In the genomic region with DNA sequence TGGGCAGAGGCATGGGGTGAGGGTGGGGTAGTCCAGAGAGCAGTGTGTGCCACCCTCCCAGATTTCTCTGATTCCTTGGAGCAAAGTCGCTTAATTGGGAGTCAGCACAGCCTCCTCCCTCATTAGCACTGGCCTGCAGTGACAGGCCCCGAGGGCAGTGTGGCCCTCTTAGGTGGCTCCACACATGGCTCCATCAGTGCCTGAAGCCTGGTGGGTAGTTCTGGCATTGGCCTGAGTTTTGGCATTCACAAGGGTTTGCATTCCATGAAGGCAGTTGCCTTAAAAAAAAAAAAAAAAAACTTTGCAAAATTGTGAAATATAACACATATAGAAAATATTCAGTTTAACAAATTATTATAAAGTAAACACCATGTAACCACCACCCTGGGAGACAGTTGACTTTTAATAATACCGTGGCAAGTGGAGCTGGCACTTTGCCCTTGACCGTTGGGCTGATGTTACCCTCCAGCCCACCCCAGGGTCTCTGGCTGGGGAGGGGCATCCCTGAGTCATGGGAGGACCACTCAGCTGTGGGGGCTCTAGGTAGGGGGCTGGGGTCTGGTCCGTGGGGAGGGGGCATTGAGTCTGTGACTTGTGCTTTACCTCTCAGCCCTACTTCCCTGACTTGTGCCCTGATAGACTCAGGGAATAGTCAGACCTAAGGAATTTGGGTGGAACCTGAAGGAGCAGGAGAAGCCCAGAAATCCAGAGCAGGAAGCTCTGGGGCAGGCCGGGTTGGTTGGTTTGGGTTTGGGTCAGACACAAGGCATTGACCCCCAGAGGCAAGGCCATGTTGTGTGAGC, we compare ENCODE assay signal across 24 cellular contexts. TPM values are rescaled to one million over a fixed set of nuclear protein-coding genes. Genes with fewer than 3 reads are reported as not detected.
A peak's percentile ranks its signal among the peaks of the same experiment; 100 is the strongest.
DNase-seq lines count a peak whose midpoint lies in the region; ATAC-seq and TF ChIP-seq lines count a peak whose summit lies in the region.
"Had no signal": no experiment of that assay in that cellular context is flagged by ENCODE, and none has a peak within 500 bp of the region (broad histone marks: within the 10 kb centered on the region; RNA-seq: fewer than 3 reads in every experiment).

No MANE protein-coding gene starts in this region.

- no peaks in the 10 kb centered on the region for H3K4me1 Mint-ChIP-seq in T-helper 2 cell treated with Interferon-gamma antibody and Interleukin-4, amounts not matched to agents 5 μg/mL and 100 μg/mL, for 36 hours (ENCODE audit: low read depth)
- H3K4me1 Mint-ChIP-seq: activated naive CD4-positive, alpha-beta T cell treated with anti-CD3 and anti-CD28 coated beads, Interleukin-2, amount 50 U/mL, for 24 hours; neural progenitor cell had no signal

- TF ChIP-seq CTCF in heart right ventricle (IDR thresholded peaks at IDR 0.05) (no peak), right lobe of liver (IDR thresholded peaks at IDR 0.05) (no peak)

- no peak overlapping the region for H3K4me3 ChIP-seq in heart right ventricle
- H3K4me3 ChIP-seq in aorta (ENCODE audit: low read length in 2 of 2): no peak overlapping the region
- H3K4me3 ChIP-seq in right lobe of liver: no peak overlapping the region
- H3K4me3 ChIP-seq: body of pancreas, coronary artery, gastroesophageal sphincter, neural progenitor cell had no signal

- H3K9me3 Mint-ChIP-seq in T-helper 2 cell treated with Interferon-gamma antibody and Interleukin-4, amounts not matched to agents 5 μg/mL and 100 μg/mL, for 36 hours: peaks cover 12% of the 10 kb centered on the region
- H3K9me3 Mint-ChIP-seq: activated naive CD4-positive, alpha-beta T cell treated with anti-CD3 and anti-CD28 coated beads, Interleukin-2, amount 50 U/mL, for 24 hours had no signal

- H3K27me3 Mint-ChIP-seq in T-helper 2 cell treated with Interferon-gamma antibody and Interleukin-4, amounts not matched to agents 5 μg/mL and 100 μg/mL, for 36 hours (ENCODE audit: low read depth): peaks cover 11% of the 10 kb centered on the region

- no peaks in the 10 kb centered on the region for H3K36me3 Mint-ChIP-seq in T-helper 2 cell treated with Interferon-gamma antibody and Interleukin-4, amounts not matched to agents 5 μg/mL and 100 μg/mL, for 36 hours (ENCODE audit: low read depth)
- H3K36me3 Mint-ChIP-seq: activated naive CD4-positive, alpha-beta T cell treated with anti-CD3 and anti-CD28 coated beads, Interleukin-2, amount 50 U/mL, for 24 hours; CD8-positive, alpha-beta T cell; neural progenitor cell had no signal

- H3K4me1 ChIP-seq in heart right ventricle: no peaks in the 10 kb centered on the region
- H3K4me1 ChIP-seq in aorta (ENCODE audit: control insufficient read depth in 1 of 2, insufficient read depth in 2 of 2, low read length in 2 of 2): no peaks in the 10 kb centered on the region
- H3K4me1 ChIP-seq in right lobe of liver: no peaks in the 10 kb centered on the region
- H3K4me1 ChIP-seq: body of pancreas, gastroesophageal sphincter, neural progenitor cell had no signal

- 72 to 75% methylated on average over 6 of the region's 6 CpGs for WGBS in heart right ventricle, 2 donors
- WGBS in aorta, 2 donors: 60 to 63% methylated on average over 6 of the region's 6 CpGs
- 83% methylated on average over 2 of the region's 6 CpGs for WGBS in right lobe of liver (ENCODE audit: insufficient coverage, low coverage, low lambda C conversion rate, missing lambda C conversion rate)

- ATAC-seq in left cardiac atrium (no peak), heart right ventricle (no peak), esophagus mucosa (peak; percentile 83), aorta (ENCODE audit: low FRiP score) (peak; percentile 22), GM19463 (IDR thresholded peaks at IDR 0.05; ENCODE audit: unreplicated experiment) (no peak), right lobe of liver (no peak)
- ATAC-seq: body of pancreas; CD8-positive, alpha-beta T cell; gastroesophageal sphincter; left lobe of liver; stimulated activated naive CD8-positive, alpha-beta T cell treated with anti-CD3 and anti-CD28 coated beads, Interleukin-15, Interleukin-2, amounts not matched to agents 100 U/mL and 50 U/mL, for 24 hours had no signal

- no peak overlapping the region for H3K4me3 Mint-ChIP-seq in T-helper 2 cell treated with Interferon-gamma antibody and Interleukin-4, amounts not matched to agents 5 μg/mL and 100 μg/mL, for 36 hours
- H3K4me3 Mint-ChIP-seq: activated naive CD4-positive, alpha-beta T cell treated with anti-CD3 and anti-CD28 coated beads, Interleukin-2, amount 50 U/mL, for 24 hours; CD8-positive, alpha-beta T cell; neural progenitor cell had no signal

- no peak overlapping the region for H3K27ac ChIP-seq in heart right ventricle
- no peak overlapping the region for H3K27ac ChIP-seq in aorta (ENCODE audit: low read depth in 1 of 2, low read length in 2 of 2)
- H3K27ac ChIP-seq in right lobe of liver: no peak overlapping the region
- H3K27ac ChIP-seq: body of pancreas, coronary artery, gastroesophageal sphincter, neural progenitor cell had no signal

- peak; percentile 19 for DNase-seq in left cardiac atrium
- no peak for DNase-seq in heart right ventricle
- DNase-seq in NCI-H69 (lab: John Stamatoyannopoulos, UW): peak; percentile 18
- DNase-seq in aorta: peak in 1 of 2 donors; percentile 41
- no peak for DNase-seq in T-helper 2 cell treated with Interferon-gamma antibody and Interleukin-4, amounts not matched to agents 5 μg/mL and 100 μg/mL, for 36 hours (ENCODE audit: low spot score)
- no peak for DNase-seq in right lobe of liver
- DNase-seq: ACHN; activated CD4-positive, alpha-beta T cell treated with anti-CD3 and anti-CD28 coated beads, Interleukin-2, amount 50 U/mL, for 48 hours; activated T-cell treated with anti-CD3 and anti-CD28 coated beads, Interleukin-2, amount 50 U/mL, for 1 hour; body of pancreas; CD8-positive, alpha-beta T cell; DND-41; NCI-H1694 treated with DMSO at 0.1 percent for 48 hours; NCI-H345; Right ventricle myocardium superior; stimulated activated naive CD8-positive, alpha-beta T cell treated with anti-CD3 and anti-CD28 coated beads, Interleukin-15, Interleukin-2, amounts not matched to agents 100 U/mL and 50 U/mL, for 24 hours; T-helper 1 cell had no signal

- H3K27ac Mint-ChIP-seq in T-helper 2 cell treated with Interferon-gamma antibody and Interleukin-4, amounts not matched to agents 5 μg/mL and 100 μg/mL, for 36 hours: no peak overlapping the region
- H3K27ac Mint-ChIP-seq: activated naive CD4-positive, alpha-beta T cell treated with anti-CD3 and anti-CD28 coated beads, Interleukin-2, amount 50 U/mL, for 24 hours; CD8-positive, alpha-beta T cell; neural progenitor cell had no signal

- H3K27me3 ChIP-seq in heart right ventricle (peaks cover 0 to 19% (median 16%) of the 10 kb centered on the region in 7 donors), aorta (ENCODE audit: control insufficient read depth in 1 of 2, insufficient read depth in 2 of 2, low read length in 1 of 2) (no peaks in the 10 kb centered on the region), right lobe of liver (no peaks in the 10 kb centered on the region)
- H3K27me3 ChIP-seq: body of pancreas, gastroesophageal sphincter had no signal

- TF ChIP-seq POLR2A in right lobe of liver (IDR thresholded peaks at IDR 0.05): no peak

- H3K9me3 ChIP-seq in heart right ventricle (peaks cover 0 to 20% (median 7%) of the 10 kb centered on the region in 11 donors), aorta (ENCODE audit: control insufficient read depth, low read length) (peaks cover 3% of the 10 kb centered on the region), right lobe of liver (no peaks in the 10 kb centered on the region)
- H3K9me3 ChIP-seq: body of pancreas had no signal

- intact Hi-C loops in left cardiac atrium (cut with DNase I) (no loop called here), heart right ventricle (cut with DNase I) (no loop called here), aorta (cut with DNase I) (no loop called here), right lobe of liver (cut with DNase I) (no loop called here)

- H3K36me3 ChIP-seq in heart right ventricle: no peaks in the 10 kb centered on the region
- H3K36me3 ChIP-seq in aorta (ENCODE audit: control insufficient read depth in 1 of 2, insufficient read depth in 2 of 2, low read length in 1 of 2): no peaks in the 10 kb centered on the region
- H3K36me3 ChIP-seq in right lobe of liver: no peaks in the 10 kb centered on the region
- H3K36me3 ChIP-seq: neural progenitor cell had no signal

RNA-seq across cellular contexts. Expression of gene PITX1, which starts 51.3 kb away (rescaled TPM):
- total RNA-seq in left cardiac atrium: not detected
- under 1 TPM in 3 of 10 donors, not detected in 7; 0.11 to 0.24 (median 0.14) TPM for total RNA-seq in heart right ventricle
- under 1 TPM in 1 of 2 donors, not detected in 1; 0.06 TPM for polyA plus RNA-seq in heart right ventricle
- total RNA-seq in esophagus mucosa: 689 TPM
- under 1 TPM in 1 of 2 donors, not detected in 1; 0.39 TPM for total RNA-seq in aorta
- polyA plus RNA-seq in aorta: 1 to 10 TPM in 1 of 2 donors, under 1 TPM in 1; 0.49 to 2.3 TPM
- not detected for total RNA-seq in right lobe of liver
- total RNA-seq: body of pancreas; CD8-positive, alpha-beta T cell; Right ventricle myocardium superior had no signal

Comparison
In these comparisons a context has a peak if more than half of its experiments do, and no peak if none do; other contexts are left out.
1. DNase-seq: peak in left cardiac atrium (single experiment) and NCI-H69 (single experiment); none in heart right ventricle (0 of 2), T-helper 2 cell treated with Interferon-gamma antibody and Interleukin-4, amounts not matched to agents 5 μg/mL and 100 μg/mL, for 36 hours (single experiment) and right lobe of liver (0 of 3).
2. ATAC-seq: peak in esophagus mucosa (single experiment) and aorta (single experiment); none in left cardiac atrium (0 of 2), heart right ventricle (0 of 8), GM19463 (single experiment) and right lobe of liver (0 of 4).
3. RNA of gene PITX1, which starts 51.3 kb away (total RNA-seq): 689 TPM in esophagus mucosa (single experiment); 0.39 TPM in aorta, not detected in left cardiac atrium, 0.11 to 0.24 TPM in heart right ventricle and not detected in right lobe of liver; every median in the first group is over 100 times any median in the second.